24 cellular contexts compared by ENCODE assay signal in the genomic region with DNA sequence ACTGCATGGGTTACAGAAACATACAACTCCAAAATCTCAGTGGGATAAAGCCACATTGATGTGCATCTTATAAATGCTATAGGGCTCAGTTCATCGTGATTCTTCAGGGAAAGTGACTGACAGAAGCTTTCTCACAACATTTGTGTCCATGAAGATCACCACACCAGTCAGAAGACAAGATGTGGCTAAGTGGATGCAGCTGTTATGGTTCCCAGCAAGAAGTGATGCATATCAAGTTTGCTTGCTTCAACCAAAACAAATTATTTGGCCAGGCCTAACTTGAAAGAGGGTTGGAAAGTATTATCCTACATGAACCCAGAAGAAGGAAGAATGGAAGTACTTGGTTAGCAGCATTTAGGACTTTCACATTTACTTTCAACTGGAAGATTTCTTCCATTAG.
"Had no signal": no experiment of that assay in that cellular context is flagged by ENCODE, and none has a peak within 500 bp of the region (broad histone marks: within the 10 kb centered on the region; RNA-seq: fewer than 3 reads in every experiment).

No MANE protein-coding gene starts in this region.

- H3K4me1 Mint-ChIP-seq: endodermal cell had no signal

- H3K27ac Mint-ChIP-seq: activated T-helper 17 cell treated with anti-CD3 and anti-CD28 coated beads, Interleukin-2, amount 50 U/mL, for 72 hours; endodermal cell; progenitor cell of endocrine pancreas; stimulated activated memory B cell treated with anti-CD40 and anti-IgM and Interleukin-4, amounts not matched to agents 10 μg/mL and 1 μg/mL and 100 μg/mL, for 72 hours; T-helper 17 cell had no signal

- H3K27me3 ChIP-seq: tibial nerve had no signal

- H3K4me3 ChIP-seq: left ventricle myocardium inferior, lung, smooth muscle cell, tibial nerve had no signal

- H3K36me3 Mint-ChIP-seq: stimulated activated memory B cell treated with anti-CD40 and anti-IgM and Interleukin-4, amounts not matched to agents 10 μg/mL and 1 μg/mL and 100 μg/mL, for 72 hours had no signal

- H3K9me3 ChIP-seq: left ventricle myocardium inferior, tibial nerve had no signal

- H3K4me3 Mint-ChIP-seq: activated T-helper 17 cell treated with anti-CD3 and anti-CD28 coated beads, Interleukin-2, amount 50 U/mL, for 72 hours; endodermal cell; stimulated activated memory B cell treated with anti-CD40 and anti-IgM and Interleukin-4, amounts not matched to agents 10 μg/mL and 1 μg/mL and 100 μg/mL, for 72 hours; T-helper 17 cell had no signal

- H3K4me1 ChIP-seq: left ventricle myocardium inferior had no signal

- DNase-seq: activated CD4-positive, alpha-beta T cell treated with anti-CD3 and anti-CD28 coated beads for 48 hours; activated CD4-positive, alpha-beta T cell treated with anti-CD3 and anti-CD28 coated beads, Interleukin-2, amount 50 U/mL, for 48 hours; activated CD8-positive, alpha-beta memory T cell treated with anti-CD3 and anti-CD28 coated beads for 24 hours; activated gamma-delta T cell treated with Interleukin-2 at 50 U/mL for 16 hours; amygdala; caudate nucleus; endodermal cell; islet precursor cell; left ventricle myocardium inferior; stimulated activated CD4-positive, alpha-beta T cell treated with anti-CD3 and anti-CD28 coated beads, Interleukin-1b, Interleukin-23, amount 100 ng/mL, for 48 hours; stimulated activated CD4-positive, alpha-beta T cell treated with anti-CD3 and anti-CD28 coated beads, Interleukin-4, amount 100 ng/mL, for 4 hours; stimulated activated CD8-positive, alpha-beta memory T cell treated with anti-CD3 and anti-CD28 coated beads, Interleukin-4, amount 100 ng/mL, for 48 hours; T-helper 17 cell; T1000; WERI-Rb-1 had no signal

- ATAC-seq: activated CD4-positive, CD25-positive, alpha-beta regulatory T cell treated with anti-CD3 and anti-CD28 coated beads, Interleukin-2, amount 50 U/mL, for 24 hours; sciatic nerve; stimulated activated memory B cell treated with anti-CD40 and anti-IgM and Interleukin-4, amounts not matched to agents 10 μg/mL and 1 μg/mL and 100 μg/mL, for 72 hours; T-helper 17 cell had no signal

- H3K27me3 Mint-ChIP-seq: activated T-helper 17 cell treated with anti-CD3 and anti-CD28 coated beads, Interleukin-2, amount 50 U/mL, for 72 hours; stimulated activated memory B cell treated with anti-CD40 and anti-IgM and Interleukin-4, amounts not matched to agents 10 μg/mL and 1 μg/mL and 100 μg/mL, for 72 hours; T-helper 17 cell had no signal

- H3K9me3 Mint-ChIP-seq: activated T-helper 17 cell treated with anti-CD3 and anti-CD28 coated beads, Interleukin-2, amount 50 U/mL, for 72 hours; endodermal cell; nephron; stimulated activated memory B cell treated with anti-CD40 and anti-IgM and Interleukin-4, amounts not matched to agents 10 μg/mL and 1 μg/mL and 100 μg/mL, for 72 hours had no signal

- H3K27ac ChIP-seq: left ventricle myocardium inferior, tibial nerve, WERI-Rb-1 had no signal
